In genomic region chr16:50326835-50327465, GRCh38 we compare ENCODE assay signal across 8 cellular contexts. TPM values are rescaled to one million over a fixed set of nuclear protein-coding genes. Genes with fewer than 3 reads are reported as not detected.
A peak's percentile ranks its signal among the peaks of the same experiment; 100 is the strongest.
DNase-seq lines count a peak whose midpoint lies in the region; ATAC-seq, FAIRE-seq and TF ChIP-seq lines count a peak whose summit lies in the region.

No MANE protein-coding gene starts in this region.

- intact Hi-C loops in HCT116 (cut with micrococcal nuclease), result loop anchor here (1.0 kb wide), 1 partner anchor 479 kb away; no protein-coding TSS in a partner anchor

- no peaks in the 10 kb centered on the region for H3K27me3 Mint-ChIP-seq in activated naive CD8-positive, alpha-beta T cell treated with anti-CD3 and anti-CD28 coated beads, Interleukin-2, amount 10 ng/mL, durations not matched to agents 7 days and 5 days

- TF ChIP-seq RAD21 in HCT116 (IDR thresholded peaks at IDR 0.05; ENCODE audit: low read depth), result peak; percentile 57

- no TSS peak for BruUV-seq in HCT116 (replicated peaks; lab: Mats Ljungman, UMichigan)

- DNase-seq in HCT116 (ENCODE audit: low read depth, low spot score) (peak; percentile 31), keratinocyte (ENCODE audit: low read depth, low spot score) (no peak), NCI-H146 (lab: John Stamatoyannopoulos, UW) (no peak), cortex of kidney (lab: John Stamatoyannopoulos, UW) (no peak)
- peak; percentile 42 for DNase-seq in activated naive CD8-positive, alpha-beta T cell treated with anti-CD3 and anti-CD28 coated beads, Interleukin-2, amount 10 ng/mL, durations not matched to agents 7 days and 5 days
- DNase-seq in stimulated activated CD8-positive, alpha-beta memory T cell treated with anti-CD3 and anti-CD28 coated beads, Interleukin-2, amount 100 ng/mL, for 1 hour (ENCODE audit: low read depth in 2 of 2), result peak; percentile 33 to 40

- no peaks in the 10 kb centered on the region for H3K9me2 ChIP-seq in HCT116 (ENCODE audit: insufficient read depth)

- no peak for TF ChIP-seq POLR2A in HCT116 (IDR thresholded peaks at IDR 0.05; ENCODE audit: borderline replicate concordance, extremely low read depth, insufficient read depth, insufficient read length)

- H3K27ac Mint-ChIP-seq in activated naive CD8-positive, alpha-beta T cell treated with anti-CD3 and anti-CD28 coated beads, Interleukin-2, amount 10 ng/mL, durations not matched to agents 7 days and 5 days, result peak overlapping the region; percentile 73

- H3K79me2 ChIP-seq in HCT116 (ENCODE audit: insufficient read depth, low read length), result peaks cover 10% of the 10 kb centered on the region
- H3K79me2 ChIP-seq in keratinocyte (ENCODE audit: control insufficient read depth, insufficient read depth, low read length), result no peaks in the 10 kb centered on the region

- H4K20me1 ChIP-seq in HCT116 (ENCODE audit: insufficient read depth) (peaks cover 3% of the 10 kb centered on the region; the same call in 1 of the 2 replicates), keratinocyte (ENCODE audit: control insufficient read depth, extremely low read depth, insufficient read depth, low read length) (peaks cover 2% of the 10 kb centered on the region)

- peak overlapping the region; percentile 26 for H3K4me3 Mint-ChIP-seq in activated naive CD8-positive, alpha-beta T cell treated with anti-CD3 and anti-CD28 coated beads, Interleukin-2, amount 10 ng/mL, durations not matched to agents 7 days and 5 days

- H3K9me3 Mint-ChIP-seq in activated naive CD8-positive, alpha-beta T cell treated with anti-CD3 and anti-CD28 coated beads, Interleukin-2, amount 10 ng/mL, durations not matched to agents 7 days and 5 days, result no peaks in the 10 kb centered on the region

- H3K4me3 ChIP-seq in HCT116 (replicated peaks in 1 of 2; ENCODE audit: low read depth in 1 of 2, low read length in 2 of 2) (no peak overlapping the region), keratinocyte (ENCODE audit: control insufficient read depth in 2 of 3, extremely low read depth in 1 of 3, insufficient read depth in 2 of 3, low read depth in 1 of 3, low read length in 3 of 3) (no peak overlapping the region)

- dilution Hi-C loops in keratinocyte (cut with MboI; ENCODE audit: extremely low pct_ligation_motif_present, low sequenced_read_pairs), result no loop called here

- H3K4me2 ChIP-seq in HCT116 (ENCODE audit: low read length), result no peak overlapping the region
- no peak overlapping the region for H3K4me2 ChIP-seq in keratinocyte (ENCODE audit: control insufficient read depth, extremely low read depth, insufficient read depth, low read depth, low read length)

- H3K27ac ChIP-seq in HCT116 (ENCODE audit: low read depth, low read length), result no peak overlapping the region
- no peak overlapping the region for H3K27ac ChIP-seq in keratinocyte (ENCODE audit: control insufficient read depth, insufficient read depth, low read length)

- H3K9me3 ChIP-seq in HCT116 (ENCODE audit: control insufficient read depth in 1 of 2, insufficient read depth in 1 of 2, low read depth in 1 of 2, low read length in 2 of 2), result no peaks in the 10 kb centered on the region
- H3K9me3 ChIP-seq in keratinocyte (ENCODE audit: control insufficient read depth, low read depth, low read length), result no peaks in the 10 kb centered on the region

- CTCF ChIA-PET in HCT116 (lab: Charles Lee), result interaction anchor here (0.7 to 1.8 kb wide), 8 partner anchors 10 to 479 kb away, joined by 3 to 11 read pairs (median 4); partner anchors contain the start of gene CNEP1R1

- peaks cover 31% of the 10 kb centered on the region for H3K4me1 Mint-ChIP-seq in activated naive CD8-positive, alpha-beta T cell treated with anti-CD3 and anti-CD28 coated beads, Interleukin-2, amount 10 ng/mL, durations not matched to agents 7 days and 5 days

- H3K27me3 ChIP-seq in HCT116 (ENCODE audit: insufficient read depth, low read length) (no peaks in the 10 kb centered on the region), keratinocyte (ENCODE audit: control insufficient read depth, extremely low read depth, insufficient read depth, low read length) (no peaks in the 10 kb centered on the region)

- ATAC-seq in HCT116, result peak; percentile 81
- ATAC-seq in SK-N-SH treated with all-trans-retinoic acid at 6 μM for 48 hours, result peak; percentile 59
- peak; percentile 92 for ATAC-seq in activated naive CD8-positive, alpha-beta T cell treated with anti-CD3 and anti-CD28 coated beads, Interleukin-2, amount 10 ng/mL, durations not matched to agents 7 days and 5 days (ENCODE audit: low read depth)

- RAD21 ChIA-PET in HCT116 (lab: Charles Lee; ENCODE audit: low non-redundant PET in 1 of 2, low total read pairs in 2 of 2, uncharacterized antibody in 2 of 2, unreplicated experiment in 2 of 2), result interaction anchor here (0.6 to 1.2 kb wide), 3 partner anchors 177 to 479 kb away, joined by 4 to 14 read pairs (median 4); no protein-coding TSS in a partner anchor

- no peak for FAIRE-seq in keratinocyte (lab: Jason Lieb, UNC)

- no peaks in the 10 kb centered on the region for H3K4me1 ChIP-seq in HCT116 (ENCODE audit: control insufficient read depth in 1 of 2, insufficient read depth in 2 of 2, low read length in 2 of 2)
- no peaks in the 10 kb centered on the region for H3K4me1 ChIP-seq in keratinocyte (ENCODE audit: control insufficient read depth, extremely low read depth, insufficient read depth, low read length)

- H3K36me3 ChIP-seq in HCT116 (ENCODE audit: control insufficient read depth in 1 of 2, insufficient read depth in 2 of 2, low read length in 2 of 2), result peaks cover 26 to 34% of the 10 kb centered on the region in 2 experiments
- peaks cover 20 to 35% of the 10 kb centered on the region in 2 experiments for H3K36me3 ChIP-seq in keratinocyte (ENCODE audit: control insufficient read depth in 2 of 2, extremely low read depth in 1 of 2, insufficient read depth in 2 of 2, low read length in 2 of 2)

- TF ChIP-seq CTCF in GM12874 (IDR thresholded peaks at IDR 0.05; ENCODE audit: insufficient read depth, low read depth, low read length) (peak; percentile 67; the same call in 1 of the 2 replicates), HCT116 (IDR thresholded peaks at IDR 0.05 in 2 of 3, conservative IDR thresholded peaks at IDR 0.05 in 1 of 3; ENCODE audit: borderline replicate concordance in 1 of 3, insufficient read depth in 1 of 3, low read depth in 2 of 3, low read length in 2 of 3) (peak; percentile 26 to 71 (median 67); a peak in 5 of 6 replicates), keratinocyte (optimal IDR thresholded peaks at IDR 0.05 in 1 of 3, IDR thresholded peaks at IDR 0.05 in 1 of 3, conservative IDR thresholded peaks at IDR 0.05 in 1 of 3; ENCODE audit: extremely low read depth in 1 of 3, insufficient read depth in 2 of 3, low read length in 3 of 3) (peak; percentile 59 to 71 (median 66))

- POLR2A ChIA-PET in HCT116 (lab: Charles Lee), result no interaction called here
- POLR2A ChIA-PET in activated naive CD8-positive, alpha-beta T cell treated with anti-CD3 and anti-CD28 coated beads, Interleukin-2, amount 10 ng/mL, durations not matched to agents 7 days and 5 days (lab: Charles Lee), result interaction anchor here (0.8 to 2.6 kb wide), 6 partner anchors 13 to 480 kb away, joined by 3 to 20 read pairs (median 4); no protein-coding TSS in a partner anchor

- no peaks in the 10 kb centered on the region for H3K9me1 ChIP-seq in keratinocyte (ENCODE audit: control insufficient read depth, extremely low read depth, insufficient read depth, low read length)

- H3K9ac ChIP-seq in HCT116 (ENCODE audit: low read length) (no peak overlapping the region), keratinocyte (ENCODE audit: control insufficient read depth, extremely low read depth, insufficient read depth, low read length) (no peak overlapping the region)

- peaks cover 28% of the 10 kb centered on the region for H3K36me3 Mint-ChIP-seq in activated naive CD8-positive, alpha-beta T cell treated with anti-CD3 and anti-CD28 coated beads, Interleukin-2, amount 10 ng/mL, durations not matched to agents 7 days and 5 days

- H2AFZ ChIP-seq in HCT116 (ENCODE audit: low read depth, low read length, poor library complexity, severe bottlenecking), result no peak overlapping the region
- H2AFZ ChIP-seq in keratinocyte (ENCODE audit: control insufficient read depth, low read length), result no peak overlapping the region

TF ChIP-seq in SK-N-SH treated with all-trans-retinoic acid at 6 μM for 48 hours, 23 proteins besides CTCF, POLR2A, EP300 and RAD21 (continues in another document):
- TF ChIP-seq CSDC2 (CRISPR knock-in tag; IDR thresholded peaks at IDR 0.05), result no peak
- no peak for TF ChIP-seq TCF4 (CRISPR knock-in tag; IDR thresholded peaks at IDR 0.05; ENCODE audit: borderline replicate concordance)
- TF ChIP-seq BACH2 (CRISPR knock-in tag; IDR thresholded peaks at IDR 0.05; ENCODE audit: borderline replicate concordance), result no peak
- no peak for TF ChIP-seq CREB5 (CRISPR knock-in tag; IDR thresholded peaks at IDR 0.05; ENCODE audit: low read depth)
- no peak for TF ChIP-seq TOX (CRISPR knock-in tag; IDR thresholded peaks at IDR 0.05; ENCODE audit: borderline replicate concordance)
- TF ChIP-seq OSR1 (CRISPR knock-in tag; IDR thresholded peaks at IDR 0.05), result no peak

RNA-seq across cellular contexts. Expression of gene BRD7, which starts 41.8 kb away (rescaled TPM):
- 85.4 TPM for total RNA-seq in HCT116 (2021; ENCODE audit: unreplicated experiment)
- polyA plus RNA-seq in HCT116 (2012), result 41.8 and 56.2 TPM in 2 replicates
- 10 to 100 TPM; 81.4 to 84.3 TPM for total RNA-seq in activated naive CD8-positive, alpha-beta T cell treated with anti-CD3 and anti-CD28 coated beads, Interleukin-2, amount 10 ng/mL, durations not matched to agents 7 days and 5 days
- polyA plus RNA-seq in keratinocyte, result 44.0 to 66.6 TPM (median 47.8 TPM) in 3 replicates
- 193 TPM for polyA plus RNA-seq in keratinocyte (2011; ENCODE audit: low read depth)
- 37.9 and 66.4 TPM in 2 replicates for polyA plus RNA-seq in keratinocyte (2011; cell fraction: cytosol; rRNA removed)
- 37.3 and 43.2 TPM in 2 replicates for polyA plus RNA-seq in keratinocyte (2011; cell fraction: nucleus; rRNA removed)
- 46.7 and 60.7 TPM in 2 replicates for polyA plus RNA-seq in keratinocyte (2012; ENCODE audit: low replicate concordance)
- polyA minus RNA-seq in keratinocyte, result 23.2 to 70.3 TPM (median 29.4 TPM) in 3 replicates
- 18.0 TPM for polyA minus RNA-seq in keratinocyte (2011; cell fraction: cytosol; rRNA and poly(A)+ RNA removed)
- polyA minus RNA-seq in keratinocyte (2011; cell fraction: nucleus; rRNA and poly(A)+ RNA removed), result 14.7 and 30.7 TPM in 2 replicates

Comparison
In these comparisons a context has a peak if more than half of its experiments do, and no peak if none do; other contexts are left out.
1. DNase-seq: peak in HCT116 (single experiment), activated naive CD8-positive, alpha-beta T cell treated with anti-CD3 and anti-CD28 coated beads, Interleukin-2, amount 10 ng/mL, durations not matched to agents 7 days and 5 days (single experiment) and stimulated activated CD8-positive, alpha-beta memory T cell treated with anti-CD3 and anti-CD28 coated beads, Interleukin-2, amount 100 ng/mL, for 1 hour (2 of 2); none in keratinocyte (single experiment), NCI-H146 (single experiment) and cortex of kidney (single experiment).
2. Peak in every context shown above with its lines, with median percentiles within 50 percentile points of each other: CTCF ChIP-seq and ATAC-seq.